In genomic region chr6:165649152-165649551, GRCh38 we compare ENCODE assay signal across 21 cellular contexts. TPM values are rescaled to one million over a fixed set of nuclear protein-coding genes. Genes with fewer than 3 reads are reported as not detected.
"Had no signal": no experiment of that assay in that cellular context is flagged by ENCODE, and none has a peak within 500 bp of the region (broad histone marks: within the 10 kb centered on the region; RNA-seq: fewer than 3 reads in every experiment).

No MANE protein-coding gene starts in this region.

- H3K9ac ChIP-seq: neural progenitor cell, SK-N-SH had no signal

- H3K36me3 ChIP-seq: breast epithelium, gastroesophageal sphincter, neural progenitor cell, upper lobe of left lung had no signal

- ATAC-seq: activated CD8-positive, alpha-beta memory T cell treated with anti-CD3 and anti-CD28 coated beads, Interleukin-2, amount 10 ng/mL, durations not matched to agents 7 days and 5 days; activated naive CD8-positive, alpha-beta T cell treated with anti-CD3 and anti-CD28 coated beads, Interleukin-2, amount 50 U/mL, for 24 hours; effector memory CD8-positive, alpha-beta T cell; gastroesophageal sphincter; stimulated activated naive CD8-positive, alpha-beta T cell treated with anti-CD3 and anti-CD28 coated beads, Interleukin-15, Interleukin-2, amounts not matched to agents 100 U/mL and 50 U/mL, for 24 hours; T-cell had no signal

- DNase-seq: activated CD4-positive, alpha-beta memory T cell treated with anti-CD3 and anti-CD28 coated beads for 36 hours; activated CD4-positive, alpha-beta T cell treated with anti-CD3 and anti-CD28 coated beads for 1 hour; activated CD8-positive, alpha-beta memory T cell treated with anti-CD3 and anti-CD28 coated beads, Interleukin-2, amount 10 ng/mL, durations not matched to agents 7 days and 5 days; activated naive CD4-positive, alpha-beta T cell treated with anti-CD3 and anti-CD28 coated beads for 36 hours; activated naive CD8-positive, alpha-beta T cell treated with anti-CD3 and anti-CD28 coated beads, Interleukin-2, amount 50 U/mL, for 24 hours; activated T-cell treated with anti-CD3 and anti-CD28 coated beads, Interleukin-2, amount 50 U/mL, for 1 hour; aorta; dermis blood vessel endothelial cell; effector memory CD8-positive, alpha-beta T cell; midbrain; stimulated activated naive CD8-positive, alpha-beta T cell treated with anti-CD3 and anti-CD28 coated beads, Interleukin-15, Interleukin-2, amounts not matched to agents 100 U/mL and 50 U/mL, for 24 hours; T-cell; T-helper 9 cell; upper lobe of left lung had no signal

- H3K4me3 ChIP-seq: breast epithelium, gastroesophageal sphincter, lung, neural progenitor cell, upper lobe of left lung had no signal

- H3K27ac ChIP-seq: epithelial cell of prostate, neural progenitor cell, upper lobe of left lung had no signal

- H3K9me3 ChIP-seq: breast epithelium, gastroesophageal sphincter, SK-N-SH, upper lobe of left lung had no signal

- H3K4me2 ChIP-seq: neural progenitor cell, SK-N-SH had no signal

- H2AFZ ChIP-seq: neural progenitor cell had no signal

- H3K4me1 ChIP-seq: breast epithelium, gastroesophageal sphincter, upper lobe of left lung had no signal

- H3K27me3 ChIP-seq: gastroesophageal sphincter, neural progenitor cell, upper lobe of left lung had no signal

RNA-seq across cellular contexts. Expression of gene PDE10A, which starts 13.9 kb away (rescaled TPM):
- total RNA-seq: activated CD4-positive, alpha-beta memory T cell treated with anti-CD3 and anti-CD28 coated beads for 36 hours; activated CD8-positive, alpha-beta memory T cell treated with anti-CD3 and anti-CD28 coated beads, Interleukin-2, amount 10 ng/mL, durations not matched to agents 7 days and 5 days; activated naive CD4-positive, alpha-beta T cell treated with anti-CD3 and anti-CD28 coated beads for 36 hours; activated T-helper 2 cell treated with anti-CD3 and anti-CD28 coated beads, Interferon-gamma antibody, Interleukin-2, Interleukin-4, amounts not matched to agents 10 μg/mL and 5 μg/mL and 100 μg/mL, durations not matched to agents 14 hours and 24 hours and 36 hours had no signal
